23 cellular contexts compared by ENCODE assay signal in the genomic region with DNA sequence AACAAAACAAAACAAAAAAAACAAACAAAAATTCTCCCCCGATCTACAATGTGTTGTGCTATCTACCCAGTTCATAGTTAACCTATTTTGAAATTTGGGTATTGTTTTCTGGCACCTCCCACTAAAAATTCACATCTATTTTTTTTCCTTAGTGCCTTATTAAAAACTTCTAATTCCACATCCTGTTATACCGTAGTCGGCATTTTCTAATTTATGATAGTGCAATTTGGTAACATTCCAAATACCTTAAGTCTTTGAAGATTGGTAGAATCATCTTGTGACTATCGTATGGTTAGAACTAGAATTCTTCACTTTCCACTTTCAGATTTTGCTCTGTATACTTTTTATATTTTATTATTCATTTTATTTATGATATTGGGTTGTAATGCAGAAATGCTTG. TPM values are rescaled to one million over a fixed set of nuclear protein-coding genes. Genes with fewer than 3 reads are reported as not detected.
DNase-seq lines count a peak whose midpoint lies in the region; ATAC-seq, FAIRE-seq and TF ChIP-seq lines count a peak whose summit lies in the region.
"Had no signal": no experiment of that assay in that cellular context is flagged by ENCODE, and none has a peak within 500 bp of the region (broad histone marks: within the 10 kb centered on the region; RNA-seq: fewer than 3 reads in every experiment).

No MANE protein-coding gene starts in this region.

- H3K4me2 ChIP-seq in A549 (no peak overlapping the region), IMR-90 (ENCODE audit: low read depth, low read length) (no peak overlapping the region), PC-9 (peak overlapping the region; percentile 2; the same call in 1 of the 2 replicates)
- H3K4me2 ChIP-seq: BLaER1 treated with 17β-estradiol and CSF1 and Interleukin-3, amounts not matched to agents 10 nM and 100 nM had no signal

- no peak overlapping the region for H3K56ac ChIP-seq in IMR-90 (ENCODE audit: extremely low read depth, insufficient read depth, low read length)

- H4K20me1 ChIP-seq in IMR-90 (ENCODE audit: insufficient read depth, low read length) = no peaks in the 10 kb centered on the region
- no peaks in the 10 kb centered on the region for H4K20me1 ChIP-seq in PC-9 (ENCODE audit: insufficient read depth)

- H3K36me3 ChIP-seq in IMR-90 (ENCODE audit: control insufficient read depth, insufficient read depth, low read length) (no peaks in the 10 kb centered on the region), PC-9 (ENCODE audit: low read depth) (no peaks in the 10 kb centered on the region)
- H3K36me3 ChIP-seq: BLaER1 treated with 17β-estradiol and CSF1 and Interleukin-3, amounts not matched to agents 10 nM and 100 nM had no signal

- H3K27me3 ChIP-seq in IMR-90 (ENCODE audit: control insufficient read depth, insufficient read depth, low read length) (peaks cover 3% of the 10 kb centered on the region; the same call in 1 of the 2 replicates), PC-9 (ENCODE audit: insufficient read depth, low read depth) (no peaks in the 10 kb centered on the region)

- no peak overlapping the region for H3K9ac ChIP-seq in IMR-90 (ENCODE audit: low read depth, low read length)
- H3K9ac ChIP-seq: BLaER1 treated with 17β-estradiol and CSF1 and Interleukin-3, amounts not matched to agents 10 nM and 100 nM had no signal

- in situ Hi-C loops in IMR-90 (cut with MboI; ENCODE audit: low sequenced_read_pairs) = no loop called here

- TF ChIP-seq RAD21 in A549 (conservative IDR thresholded peaks at IDR 0.05 in 1 of 2, IDR thresholded peaks at IDR 0.05 in 1 of 2) = no peak
- TF ChIP-seq RAD21 in IMR-90 (IDR thresholded peaks at IDR 0.05; ENCODE audit: low read length) = no peak

- H2BK5ac ChIP-seq in IMR-90 (ENCODE audit: low read depth, low read length, poor library complexity, severe bottlenecking) = no peak overlapping the region

- no TSS peak for BruUV-seq in IMR-90 (replicated peaks; lab: Mats Ljungman, UMichigan)
- BruUV-seq in PC-9 (replicated peaks; lab: Mats Ljungman, UMichigan) = no TSS peak

- TF ChIP-seq POLR2A in A549 (IDR thresholded peaks at IDR 0.05; ENCODE audit: low read length) (no peak), IMR-90 (IDR thresholded peaks at IDR 0.05; ENCODE audit: low read depth, low read length) (no peak)

- H2AK5ac ChIP-seq in IMR-90 (ENCODE audit: low read depth, low read length) = no peak overlapping the region

- POLR2A ChIA-PET in A549 (lab: Yijun Ruan, JAX) (no interaction called here), IMR-90 (lab: Charles Lee; ENCODE audit: unreplicated experiment) (no interaction called here), PC-9 (lab: Charles Lee; ENCODE audit: unreplicated experiment) (no interaction called here)

- FAIRE-seq in A549 (lab: Jason Lieb, UNC) = no peak
- FAIRE-seq: A204.1, G401.6, GM12891, GM19239 had no signal

- no peak overlapping the region for H2BK20ac ChIP-seq in IMR-90 (ENCODE audit: low read depth, low read length)

- no peak for TF ChIP-seq EP300 in A549 (IDR thresholded peaks at IDR 0.05)

- H2BK15ac ChIP-seq in IMR-90 (ENCODE audit: low read depth, low read length) = no peak overlapping the region

- H4K8ac ChIP-seq in IMR-90 (ENCODE audit: low read depth in 2 of 2, low read length in 2 of 2) = no peak overlapping the region

- no peaks in the 10 kb centered on the region for H3K9me3 ChIP-seq in A549
- H3K9me3 ChIP-seq in IMR-90 (ENCODE audit: control insufficient read depth, insufficient read depth, low read length) = no peaks in the 10 kb centered on the region; the same call in 1 of the 2 replicates
- no peaks in the 10 kb centered on the region for H3K9me3 ChIP-seq in PC-9 (ENCODE audit: insufficient read depth, low read depth)
- H3K9me3 ChIP-seq: BLaER1 treated with 17β-estradiol and CSF1 and Interleukin-3, amounts not matched to agents 10 nM and 100 nM had no signal

- no peaks in the 10 kb centered on the region for H3K9me2 ChIP-seq in PC-9 (ENCODE audit: insufficient read depth)

- no peak overlapping the region for H4K5ac ChIP-seq in IMR-90 (ENCODE audit: low read depth, low read length)

- ATAC-seq in A549 = no peak
- no peak for ATAC-seq in IMR-90 (ENCODE audit: low read depth)
- no peak for ATAC-seq in GM21529 (IDR thresholded peaks at IDR 0.05; ENCODE audit: unreplicated experiment)
- no peak for ATAC-seq in HG03432 (IDR thresholded peaks at IDR 0.05; ENCODE audit: unreplicated experiment)

- H3K18ac ChIP-seq in IMR-90 (ENCODE audit: low read depth, low read length) = no peak overlapping the region

- 25% methylated on average over 4 of the region's 4 CpGs for WGBS in A549 (ENCODE audit: missing lambda C conversion rate)
- no CpG with 5 or more reads among the region's 4 CpGs for WGBS in IMR-90 (ENCODE audit: extremely low coverage in 2 of 2, insufficient read length in 1 of 2), 2 experiments

- H2AK9ac ChIP-seq in IMR-90 (replicated peaks; ENCODE audit: low read depth, low read length, poor library complexity) = no peak overlapping the region

- CTCF ChIA-PET in A549 (lab: Yijun Ruan, JAX) = no interaction called here
- CTCF ChIA-PET in IMR-90 (lab: Yijun Ruan, JAX) = no interaction called here
- CTCF ChIA-PET in PC-9 (lab: Charles Lee) = no interaction called here

- H3F3A ChIP-seq in PC-9 (ENCODE audit: insufficient read depth, low read depth) = no peaks in the 10 kb centered on the region

- no peaks in the 10 kb centered on the region for H3K9me1 ChIP-seq in IMR-90 (ENCODE audit: insufficient read depth, low read length)

- no peak for TF ChIP-seq CTCF in A549 (IDR thresholded peaks at IDR 0.05)
- TF ChIP-seq CTCF in IMR-90 (conservative IDR thresholded peaks at IDR 0.05; ENCODE audit: low read depth, low read length) = no peak
- no peak for TF ChIP-seq CTCF in PC-9 (conservative IDR thresholded peaks at IDR 0.05)

- no peak overlapping the region for H3K14ac ChIP-seq in IMR-90 (replicated peaks; ENCODE audit: low read depth, low read length)

- dilution Hi-C loops in IMR-90 (cut with HindIII; ENCODE audit: low sequenced_read_pairs, unreplicated experiment) = no loop called here

- H3K4me1 ChIP-seq in A549 (no peaks in the 10 kb centered on the region), IMR-90 (ENCODE audit: control insufficient read depth, insufficient read depth, low read length) (no peaks in the 10 kb centered on the region), PC-9 (replicated peaks; ENCODE audit: insufficient read depth) (no peaks in the 10 kb centered on the region)

- DNase-seq in A549 (ENCODE audit: low read depth in 1 of 2, low spot score in 1 of 2) (no peak), IMR-90 (no peak), PC-9 (no peak), C1 segment of cervical spinal cord (lab: John Stamatoyannopoulos, UW) (no peak)
- DNase-seq: 8988T; AML-193; CD4-positive, alpha-beta memory T cell; CD4-positive, CD25-positive, alpha-beta regulatory T cell; CD8-positive, alpha-beta memory T cell; COR-L47; DMS153; DMS79 treated with DMSO at 0.1 percent for 48 hours; GF-D8 had no signal

- no peaks in the 10 kb centered on the region for H3K79me2 ChIP-seq in PC-9 (ENCODE audit: low read depth)

- no peak overlapping the region for H3K23ac ChIP-seq in IMR-90 (ENCODE audit: low read depth, low read length)

- intact Hi-C loops in IMR-90 (cut with micrococcal nuclease) (no loop called here), PC-9 (cut with micrococcal nuclease; ENCODE audit: unreplicated experiment) (no loop called here)

- no peak overlapping the region for H3K4ac ChIP-seq in IMR-90 (ENCODE audit: low read depth, low read length)

- no peak overlapping the region for H3K4me3 ChIP-seq in A549
- no peak overlapping the region for H3K4me3 ChIP-seq in IMR-90 (ENCODE audit: insufficient read depth, low read depth, low read length)
- H3K4me3 ChIP-seq in PC-9 = no peak overlapping the region
- H3K4me3 ChIP-seq: BLaER1 treated with 17β-estradiol and CSF1 and Interleukin-3, amounts not matched to agents 10 nM and 100 nM had no signal

- H4K91ac ChIP-seq in IMR-90 (ENCODE audit: insufficient read depth, low read depth, low read length) = no peak overlapping the region

- no peak overlapping the region for H3K27ac ChIP-seq in A549
- H3K27ac ChIP-seq in IMR-90 (ENCODE audit: insufficient read depth, low read length) = no peak overlapping the region
- no peak overlapping the region for H3K27ac ChIP-seq in PC-9
- H3K27ac ChIP-seq: BLaER1 treated with 17β-estradiol and CSF1 and Interleukin-3, amounts not matched to agents 10 nM and 100 nM had no signal

- H2AFZ ChIP-seq in IMR-90 (replicated peaks; ENCODE audit: low read length, poor library complexity) (no peak overlapping the region), PC-9 (no peak overlapping the region)

- H2BK120ac ChIP-seq in IMR-90 (ENCODE audit: low read depth, low read length) = no peak overlapping the region

- H3K79me1 ChIP-seq in IMR-90 (ENCODE audit: low read depth in 1 of 2, low read length in 2 of 2) = no peaks in the 10 kb centered on the region

TF ChIP-seq in A549, 52 proteins besides CTCF, POLR2A, EP300 and RAD21:
- TF ChIP-seq MAFK (IDR thresholded peaks at IDR 0.05; ENCODE audit: partially characterized antibody) = peak; percentile 30
- TF ChIP-seq, protein P1, sequence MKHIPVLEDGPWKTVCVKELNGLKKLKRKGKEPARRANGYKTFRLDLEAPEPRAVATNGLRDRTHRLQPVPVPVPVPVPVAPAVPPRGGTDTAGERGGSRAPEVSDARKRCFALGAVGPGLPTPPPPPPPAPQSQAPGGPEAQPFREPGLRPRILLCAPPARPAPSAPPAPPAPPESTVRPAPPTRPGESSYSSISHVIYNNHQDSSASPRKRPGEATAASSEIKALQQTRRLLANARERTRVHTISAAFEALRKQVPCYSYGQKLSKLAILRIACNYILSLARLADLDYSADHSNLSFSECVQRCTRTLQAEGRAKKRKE (CRISPR knock-in tag; IDR thresholded peaks at IDR 0.05; ENCODE audit: low read depth) = no peak

TF ChIP-seq in IMR-90, 13 proteins besides CTCF, POLR2A, EP300 and RAD21:
- peak; percentile 88 for TF ChIP-seq MAFK (IDR thresholded peaks at IDR 0.05; ENCODE audit: low read depth, low read length)
- TF ChIP-seq, protein P2, sequence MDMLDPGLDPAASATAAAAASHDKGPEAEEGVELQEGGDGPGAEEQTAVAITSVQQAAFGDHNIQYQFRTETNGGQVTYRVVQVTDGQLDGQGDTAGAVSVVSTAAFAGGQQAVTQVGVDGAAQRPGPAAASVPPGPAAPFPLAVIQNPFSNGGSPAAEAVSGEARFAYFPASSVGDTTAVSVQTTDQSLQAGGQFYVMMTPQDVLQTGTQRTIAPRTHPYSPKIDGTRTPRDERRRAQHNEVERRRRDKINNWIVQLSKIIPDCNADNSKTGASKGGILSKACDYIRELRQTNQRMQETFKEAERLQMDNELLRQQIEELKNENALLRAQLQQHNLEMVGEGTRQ (IDR thresholded peaks at IDR 0.05; ENCODE audit: low read depth, low read length) = no peak

RNA-seq across cellular contexts. Expression of a gene that starts 4.5 kb away (rescaled TPM):
- polyA plus RNA-seq in A549 (2011; rRNA removed) (not detected in 2 replicates), A549 (2017; fragmentation: RNase III; extraction: RNeasy Plus Mini Kit Qiagen cat#74134 plus additional on column Dnase treatment) (not detected in 3 replicates), IMR-90 (2012; rRNA removed) (not detected in 2 replicates)
- not detected in 2 replicates for polyA plus RNA-seq in A549 (2012; cell fraction: cytosol; rRNA removed)
- not detected in 2 replicates for polyA plus RNA-seq in A549 (2012; cell fraction: nucleus; rRNA removed)
- not detected in 2 replicates for polyA minus RNA-seq in A549 (2011; rRNA and poly(A)+ RNA removed)
- total RNA-seq in IMR-90 (2012; rRNA removed) (not detected in 2 replicates), PC-9 (2021) (not detected in 2 replicates)
- polyA plus RNA-seq in IMR-90 (2012; cell fraction: cytosol; rRNA removed) = not detected in 2 replicates
- not detected in 2 replicates for polyA plus RNA-seq in IMR-90 (2012; cell fraction: nucleus; rRNA removed; ENCODE audit: low replicate concordance)
- total RNA-seq: B cell; CD4-positive, alpha-beta memory T cell; CD4-positive, CD25-positive, alpha-beta regulatory T cell; CD8-positive, alpha-beta memory T cell had no signal
- polyA plus RNA-seq: BJ; CD14-positive monocyte; CD4-positive, alpha-beta memory T cell; CD4-positive, CD25-positive, alpha-beta regulatory T cell; CD8-positive, alpha-beta memory T cell had no signal
